21 cellular contexts compared by ENCODE assay signal in genomic region chr5:85388752-85389151, GRCh38.
DNase-seq lines count a peak whose midpoint lies in the region; ATAC-seq and TF ChIP-seq lines count a peak whose summit lies in the region.
"Had no signal": no experiment of that assay in that cellular context is flagged by ENCODE, and none has a peak within 500 bp of the region (broad histone marks: within the 10 kb centered on the region; RNA-seq: fewer than 3 reads in every experiment).

No MANE protein-coding gene starts in this region.

- H2AFZ ChIP-seq in GM23338: no peak overlapping the region

- H3K36me3 ChIP-seq in GM23338 (ENCODE audit: insufficient read depth) (no peaks in the 10 kb centered on the region), right lobe of liver (no peaks in the 10 kb centered on the region)
- H3K36me3 ChIP-seq: BE2C, HAP-1 had no signal

- CTCF ChIA-PET in HEK293T (lab: Yijun Ruan, JAX): no interaction called here

- H3K4me1 ChIP-seq in GM23338 (ENCODE audit: insufficient read depth): no peaks in the 10 kb centered on the region
- H3K4me1 ChIP-seq in right lobe of liver: peaks cover 0 to 18% (median 4%) of the 10 kb centered on the region in 4 donors
- H3K4me1 ChIP-seq: BE2C, HAP-1 had no signal

- H3K27ac ChIP-seq in GM23338 (ENCODE audit: low read depth): no peak overlapping the region
- peak overlapping the region in 1 of 3 donors; percentile 0 for H3K27ac ChIP-seq in right lobe of liver

- DNase-seq in GM23338 (ENCODE audit: low spot score) (no peak), NCI-H69 (lab: John Stamatoyannopoulos, UW) (peak; percentile 31), epidermal melanocyte (ENCODE audit: insufficient read length, low spot score) (peak; percentile 8), right lobe of liver (no peak), NCI-H187 (lab: John Stamatoyannopoulos, UW) (no peak), A172 (ENCODE audit: low spot score) (no peak), HEK293T (ENCODE audit: extremely low spot score) (no peak)
- DNase-seq: ACHN; BE2C; C1 segment of cervical spinal cord; CD4-positive, CD25-positive, alpha-beta regulatory T cell; CD8-positive, alpha-beta memory T cell; COR-L47; DMS 273 treated with DMSO at 0.1 percent for 48 hours; DMS53; DND-41; EL; HFFc6 had no signal

- 33% methylated on average over 3 of the region's 3 CpGs for WGBS in right lobe of liver (ENCODE audit: insufficient coverage, low coverage, low lambda C conversion rate, missing lambda C conversion rate)

- no peaks in the 10 kb centered on the region; the same call in 2 of the 3 replicates for H3K9me3 Mint-ChIP-seq in GM23338

- H3K27ac Mint-ChIP-seq in GM23338: peak overlapping the region; percentile 34; the same call in 1 of the 2 replicates
- H3K27ac Mint-ChIP-seq: CD4-positive, CD25-positive, alpha-beta regulatory T cell; CD8-positive, alpha-beta memory T cell; HFFc6 had no signal

- H3K4me3 ChIP-seq in GM23338: no peak overlapping the region
- no peak overlapping the region for H3K4me3 ChIP-seq in right lobe of liver
- H3K4me3 ChIP-seq: GM12878, HAP-1 had no signal

- no peaks in the 10 kb centered on the region for H3K36me3 Mint-ChIP-seq in GM23338 (ENCODE audit: low read depth)
- H3K36me3 Mint-ChIP-seq: CD4-positive, CD25-positive, alpha-beta regulatory T cell; CD8-positive, alpha-beta memory T cell had no signal

- ATAC-seq in GM23338: no peak
- ATAC-seq in right lobe of liver: peak; percentile 81 to 94 (median 90)
- no peak for ATAC-seq in HG03442 (IDR thresholded peaks at IDR 0.05; ENCODE audit: unreplicated experiment)
- ATAC-seq: GM12878 had no signal

- H3K9me2 ChIP-seq in GM23338 (ENCODE audit: insufficient read depth): no peaks in the 10 kb centered on the region

- H3K4me1 Mint-ChIP-seq in GM23338: no peaks in the 10 kb centered on the region; the same call in 2 of the 3 replicates
- H3K4me1 Mint-ChIP-seq: CD4-positive, CD25-positive, alpha-beta regulatory T cell; CD8-positive, alpha-beta memory T cell had no signal

- H3F3A ChIP-seq in GM23338 (replicated peaks; ENCODE audit: low read depth): no peaks in the 10 kb centered on the region

- no peaks in the 10 kb centered on the region for H4K20me1 ChIP-seq in GM23338 (replicated peaks; ENCODE audit: insufficient read depth)

- H3K9me3 ChIP-seq in right lobe of liver: no peaks in the 10 kb centered on the region
- H3K9me3 ChIP-seq: BE2C, HAP-1 had no signal

- H3K27me3 ChIP-seq in GM23338 (ENCODE audit: insufficient read depth) (no peaks in the 10 kb centered on the region), right lobe of liver (no peaks in the 10 kb centered on the region)

- H3K4me3 Mint-ChIP-seq in GM23338: no peak overlapping the region
- H3K4me3 Mint-ChIP-seq: CD4-positive, CD25-positive, alpha-beta regulatory T cell; CD8-positive, alpha-beta memory T cell; HFFc6 had no signal

- no peaks in the 10 kb centered on the region for H3K79me2 ChIP-seq in GM23338 (replicated peaks; ENCODE audit: insufficient read depth)

- TF ChIP-seq POLR2A in right lobe of liver (IDR thresholded peaks at IDR 0.05): no peak

- intact Hi-C loops in right lobe of liver (cut with DNase I): no loop called here

- H3K4me2 ChIP-seq in GM23338: no peak overlapping the region

- POLR2A ChIA-PET in HEK293T (lab: Yijun Ruan, JAX): no interaction called here

- H3K27me3 Mint-ChIP-seq in GM23338 (ENCODE audit: insufficient read depth, low read depth, poor library complexity): no peaks in the 10 kb centered on the region
- H3K27me3 Mint-ChIP-seq: CD4-positive, CD25-positive, alpha-beta regulatory T cell; CD8-positive, alpha-beta memory T cell had no signal

- no peak for TF ChIP-seq CTCF in GM23338 (conservative IDR thresholded peaks at IDR 0.05; ENCODE audit: low read depth in 2 of 2)
- TF ChIP-seq CTCF in right lobe of liver (IDR thresholded peaks at IDR 0.05): no peak

TF ChIP-seq in GM23338, 12 proteins besides CTCF, POLR2A, EP300 and RAD21 (continues in another document):
- no peak for TF ChIP-seq REST (IDR thresholded peaks at IDR 0.05; ENCODE audit: unreplicated experiment)
- TF ChIP-seq ZNF331 (CRISPR knock-in tag; IDR thresholded peaks at IDR 0.05; ENCODE audit: low read depth): no peak

TF ChIP-seq in HEK293T, 16 proteins besides CTCF, POLR2A, EP300 and RAD21:
- TF ChIP-seq FOXK2 (IDR thresholded peaks at IDR 0.05): no peak
- no peak for TF ChIP-seq L3MBTL2 (conservative IDR thresholded peaks at IDR 0.05)
- no peak for TF ChIP-seq BHLHE40 (IDR thresholded peaks at IDR 0.05; ENCODE audit: borderline replicate concordance)
- TF ChIP-seq PKNOX1 (IDR thresholded peaks at IDR 0.05): no peak

Comparison
In these comparisons a context has a peak if more than half of its experiments do, and no peak if none do; other contexts are left out.
1. ATAC-seq: peak in right lobe of liver (4 of 4); none in GM23338 (single experiment) and HG03442 (single experiment).
2. DNase-seq: peak in NCI-H69 (single experiment) and epidermal melanocyte (single experiment); none in GM23338 (single experiment), right lobe of liver (0 of 3), NCI-H187 (0 of 2), A172 (single experiment) and HEK293T (single experiment).